Comparison of ENCODE assay signal across 11 cellular contexts in the genomic region with DNA sequence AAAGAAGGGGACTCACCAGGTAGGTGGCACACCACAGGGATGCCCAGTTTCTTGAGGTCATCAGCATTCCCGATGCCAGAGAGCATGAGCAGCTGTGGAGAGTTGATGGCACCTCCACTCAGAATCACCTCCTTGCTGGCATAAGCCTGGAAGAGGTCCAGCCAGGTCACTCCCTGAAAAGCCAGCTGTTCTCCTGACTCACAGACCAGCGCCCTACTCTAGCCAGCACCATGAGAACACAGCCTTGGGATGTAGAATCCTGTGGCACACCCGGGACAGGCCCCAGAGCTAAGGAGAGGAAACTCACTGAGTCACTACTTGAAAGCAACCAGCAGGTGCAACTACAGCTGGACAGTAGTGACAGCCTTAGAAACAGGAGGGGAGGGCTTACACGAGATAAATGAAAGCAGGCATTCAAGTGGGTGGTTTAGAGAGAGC. TPM values are rescaled to one million over a fixed set of nuclear protein-coding genes. Genes with fewer than 3 reads are reported as not detected.
A peak's percentile ranks its signal among the peaks of the same experiment; 100 is the strongest.
DNase-seq lines count a peak whose midpoint lies in the region; ATAC-seq and TF ChIP-seq lines count a peak whose summit lies in the region.
"Had no signal": no experiment of that assay in that cellular context is flagged by ENCODE, and none has a peak within 500 bp of the region (broad histone marks: within the 10 kb centered on the region; RNA-seq: fewer than 3 reads in every experiment).

No MANE protein-coding gene starts in this region.

- no peaks in the 10 kb centered on the region for H3K27me3 ChIP-seq in SJCRH30
- no peaks in the 10 kb centered on the region for H3K27me3 ChIP-seq in neural progenitor cell
- H3K27me3 ChIP-seq: vagina had no signal

- H3K27ac ChIP-seq in SJCRH30, result peak overlapping the region; percentile 73
- no peak overlapping the region for H3K27ac ChIP-seq in neural progenitor cell
- H3K27ac ChIP-seq: vagina had no signal

- H3K36me3 Mint-ChIP-seq in neural progenitor cell, result no peaks in the 10 kb centered on the region
- peaks cover 10% of the 10 kb centered on the region for H3K36me3 Mint-ChIP-seq in T-helper 2 cell treated with Interferon-gamma antibody and Interleukin-4, amounts not matched to agents 5 μg/mL and 100 μg/mL, for 36 hours (ENCODE audit: low read depth)
- H3K36me3 Mint-ChIP-seq in activated T-cell treated with anti-CD3 and anti-CD28 coated beads, Interleukin-2, amount 50 U/mL, for 4 hours (ENCODE audit: insufficient read depth), result no peaks in the 10 kb centered on the region

- H3K4me1 ChIP-seq in SJCRH30 (peaks cover 22% of the 10 kb centered on the region), neural progenitor cell (no peaks in the 10 kb centered on the region)

- H3K27me3 Mint-ChIP-seq in neural progenitor cell (ENCODE audit: insufficient read depth, low read depth), result no peaks in the 10 kb centered on the region
- H3K27me3 Mint-ChIP-seq in T-helper 2 cell treated with Interferon-gamma antibody and Interleukin-4, amounts not matched to agents 5 μg/mL and 100 μg/mL, for 36 hours (ENCODE audit: low read depth), result no peaks in the 10 kb centered on the region
- H3K27me3 Mint-ChIP-seq in activated T-cell treated with anti-CD3 and anti-CD28 coated beads, Interleukin-2, amount 50 U/mL, for 4 hours (ENCODE audit: low read depth), result no peaks in the 10 kb centered on the region

- H3K9me3 ChIP-seq in SJCRH30 (replicated peaks) (no peaks in the 10 kb centered on the region), neural progenitor cell (ENCODE audit: low read depth) (no peaks in the 10 kb centered on the region)
- H3K9me3 ChIP-seq: vagina had no signal

- no peaks in the 10 kb centered on the region for H3K9me3 Mint-ChIP-seq in neural progenitor cell
- no peaks in the 10 kb centered on the region for H3K9me3 Mint-ChIP-seq in T-helper 2 cell treated with Interferon-gamma antibody and Interleukin-4, amounts not matched to agents 5 μg/mL and 100 μg/mL, for 36 hours
- H3K9me3 Mint-ChIP-seq in activated T-cell treated with anti-CD3 and anti-CD28 coated beads, Interleukin-2, amount 50 U/mL, for 4 hours, result no peaks in the 10 kb centered on the region

- H3K9ac ChIP-seq in neural progenitor cell, result no peak overlapping the region

- no peaks in the 10 kb centered on the region for H3K36me3 ChIP-seq in SJCRH30
- H3K36me3 ChIP-seq in neural progenitor cell, result no peaks in the 10 kb centered on the region
- H3K36me3 ChIP-seq: vagina had no signal

- no peak overlapping the region for H3K4me3 Mint-ChIP-seq in neural progenitor cell
- no peak overlapping the region for H3K4me3 Mint-ChIP-seq in T-helper 2 cell treated with Interferon-gamma antibody and Interleukin-4, amounts not matched to agents 5 μg/mL and 100 μg/mL, for 36 hours
- no peak overlapping the region for H3K4me3 Mint-ChIP-seq in activated T-cell treated with anti-CD3 and anti-CD28 coated beads, Interleukin-2, amount 50 U/mL, for 4 hours

- TF ChIP-seq CTCF in neural progenitor cell (IDR thresholded peaks at IDR 0.05), result no peak

- H3K4me2 ChIP-seq in neural progenitor cell, result no peak overlapping the region

- H3K4me3 ChIP-seq in SJCRH30, result no peak overlapping the region
- H3K4me3 ChIP-seq in neural progenitor cell, result no peak overlapping the region
- H3K4me3 ChIP-seq: vagina had no signal

- no peaks in the 10 kb centered on the region for H3K79me2 ChIP-seq in neural progenitor cell (ENCODE audit: low read depth)

- H3K27ac Mint-ChIP-seq in neural progenitor cell, result peak overlapping the region; percentile 50
- no peak overlapping the region for H3K27ac Mint-ChIP-seq in T-helper 2 cell treated with Interferon-gamma antibody and Interleukin-4, amounts not matched to agents 5 μg/mL and 100 μg/mL, for 36 hours

- no peaks in the 10 kb centered on the region for H4K20me1 ChIP-seq in neural progenitor cell (ENCODE audit: low read depth)

- peak; percentile 89 to 94 for DNase-seq in SJCRH30
- no peak for DNase-seq in neural progenitor cell (ENCODE audit: low spot score)
- no peak for DNase-seq in medulla oblongata (ENCODE audit: extremely low spot score)
- DNase-seq in T-helper 2 cell treated with Interferon-gamma antibody and Interleukin-4, amounts not matched to agents 5 μg/mL and 100 μg/mL, for 36 hours (ENCODE audit: low spot score), result no peak
- DNase-seq in UCSD-AML1 (lab: John Stamatoyannopoulos, UW; ENCODE audit: unreplicated experiment), result no peak
- DNase-seq in activated T-cell treated with anti-CD3 and anti-CD28 coated beads, Interleukin-2, amount 50 U/mL, for 4 hours, result no peak
- DNase-seq: NCI-H1930, SW 1271 had no signal

- no peak overlapping the region for H2AFZ ChIP-seq in neural progenitor cell (replicated peaks)

- H3K4me1 Mint-ChIP-seq in neural progenitor cell, result peaks cover 13% of the 10 kb centered on the region
- peaks cover 25% of the 10 kb centered on the region for H3K4me1 Mint-ChIP-seq in T-helper 2 cell treated with Interferon-gamma antibody and Interleukin-4, amounts not matched to agents 5 μg/mL and 100 μg/mL, for 36 hours (ENCODE audit: low read depth)
- H3K4me1 Mint-ChIP-seq in activated T-cell treated with anti-CD3 and anti-CD28 coated beads, Interleukin-2, amount 50 U/mL, for 4 hours (ENCODE audit: low read depth), result no peaks in the 10 kb centered on the region

- ATAC-seq in GM18511 (IDR thresholded peaks at IDR 0.05; ENCODE audit: unreplicated experiment), result peak; percentile 76
- peak; percentile 80 for ATAC-seq in HG02798 (IDR thresholded peaks at IDR 0.05; ENCODE audit: poor library complexity, unreplicated experiment)
- ATAC-seq in activated T-cell treated with anti-CD3 and anti-CD28 coated beads, Interleukin-2, amount 50 U/mL, for 4 hours, result no peak

- H3F3A ChIP-seq in neural progenitor cell (ENCODE audit: low read depth), result no peaks in the 10 kb centered on the region

RNA-seq across cellular contexts. Expression of a gene that starts 24.6 kb away (rescaled TPM):
- total RNA-seq in SJCRH30 (2014; rRNA removed; shearing (Covaris generic)), result 0.41 and 0.42 TPM in 2 replicates
- 1.5 and 5.9 TPM in 2 replicates for total RNA-seq in neural progenitor cell (ENCODE audit: low replicate concordance)
- under 1 TPM; 0.38 to 0.69 (median 0.46) TPM for total RNA-seq in activated T-cell treated with anti-CD3 and anti-CD28 coated beads, Interleukin-2, amount 50 U/mL, for 4 hours

RNA-seq across cellular contexts. Expression of a gene that starts 24.7 kb away (rescaled TPM):
- not detected in 2 replicates for total RNA-seq in SJCRH30 (2014; rRNA removed; shearing (Covaris generic))
- 3.4 and 5.5 TPM in 2 replicates for total RNA-seq in neural progenitor cell (ENCODE audit: low replicate concordance)
- 1 to 10 TPM in 1 of 3 donors, under 1 TPM in 2; 0.53 to 1.3 (median 0.73) TPM for total RNA-seq in activated T-cell treated with anti-CD3 and anti-CD28 coated beads, Interleukin-2, amount 50 U/mL, for 4 hours
- total RNA-seq: vagina had no signal

Comparison
In these comparisons a context has a peak if more than half of its experiments do, and no peak if none do; other contexts are left out.
1. ATAC-seq: peak in GM18511 (single experiment) and HG02798 (single experiment); none in activated T-cell treated with anti-CD3 and anti-CD28 coated beads, Interleukin-2, amount 50 U/mL, for 4 hours (0 of 2).
2. DNase-seq: peak in SJCRH30 (2 of 2); none in neural progenitor cell (single experiment), medulla oblongata (single experiment), T-helper 2 cell treated with Interferon-gamma antibody and Interleukin-4, amounts not matched to agents 5 μg/mL and 100 μg/mL, for 36 hours (single experiment), UCSD-AML1 (single experiment) and activated T-cell treated with anti-CD3 and anti-CD28 coated beads, Interleukin-2, amount 50 U/mL, for 4 hours (single experiment).